Comparison of ENCODE assay signal across 8 cellular contexts in the genomic region with DNA sequence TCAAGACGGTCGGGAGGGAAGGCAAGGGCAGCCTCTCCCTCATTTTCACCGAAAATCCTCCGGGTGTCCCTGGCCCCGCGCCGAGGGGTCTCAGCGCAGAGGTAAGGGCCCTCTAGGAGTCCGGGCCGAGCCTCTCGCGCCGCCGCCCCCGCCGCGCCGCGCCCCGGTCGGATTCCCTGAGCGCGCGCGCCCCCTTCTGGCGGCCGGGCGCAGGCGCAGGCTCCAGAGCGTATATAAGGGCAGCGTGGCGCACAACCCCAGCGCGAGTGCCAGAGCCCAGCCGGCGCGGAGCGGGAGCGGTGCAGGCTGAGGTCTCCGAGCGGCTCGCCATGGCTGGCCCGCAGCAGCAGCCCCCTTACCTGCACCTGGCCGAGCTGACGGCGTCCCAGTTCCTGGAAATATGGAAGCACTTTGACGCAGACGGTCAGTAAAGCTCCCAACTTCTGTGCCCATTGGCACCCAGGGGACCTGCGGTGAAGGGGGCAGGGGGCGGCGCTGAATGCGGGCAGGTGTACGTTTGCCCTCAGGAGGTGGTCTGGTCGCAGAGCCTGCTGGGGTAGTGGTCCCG. TPM values are rescaled to one million over a fixed set of nuclear protein-coding genes. Genes with fewer than 3 reads are reported as not detected.
A peak's percentile ranks its signal among the peaks of the same experiment; 100 is the strongest.
DNase-seq lines count a peak whose midpoint lies in the region; ATAC-seq and TF ChIP-seq lines count a peak whose summit lies in the region.

Gene CALB2 (plus strand): TSS at position 260 of the 568 bp plus-strand sequence. CDS start 70 bp downstream, at position 330.

- no peaks in the 10 kb centered on the region for H3K9me2 ChIP-seq in OCI-LY1 (ENCODE audit: low read depth, low read length)

- no peaks in the 10 kb centered on the region for H3K4me1 ChIP-seq in OCI-LY1 (ENCODE audit: insufficient read depth, low read length, severe bottlenecking)
- H3K4me1 ChIP-seq in neural progenitor cell: no peaks in the 10 kb centered on the region

- H3K27ac Mint-ChIP-seq in neural progenitor cell: no peak within 1 kb of the TSS

- H3K27ac ChIP-seq in OCI-LY1 (ENCODE audit: low read depth, low read length, poor library complexity, severe bottlenecking) (no peak within 1 kb of the TSS), neural progenitor cell (no peak within 1 kb of the TSS)

- DNase-seq in Ammon's horn (ENCODE audit: low spot score): peak; percentile 44
- DNase-seq in activated T-helper 1 cell treated with anti-CD3 and anti-CD28 coated beads, Interleukin-2, amount 50 U/mL, for 16 hours (ENCODE audit: low read depth in 1 of 2, low spot score in 1 of 2): peak; percentile 34 to 43
- DNase-seq in fibroblast of peridontal ligament (ENCODE audit: extremely low read depth): peak; percentile 34
- peak; percentile 90 for DNase-seq in neural progenitor cell (ENCODE audit: low spot score)
- peak; percentile 30 for DNase-seq in stromal cell of bone marrow (ENCODE audit: low read depth)

- TF ChIP-seq CTCF in OCI-LY1 (IDR thresholded peaks at IDR 0.05; ENCODE audit: low read length) (peak; percentile 88), neural progenitor cell (IDR thresholded peaks at IDR 0.05) (peak; percentile 94)

- H3K4me3 Mint-ChIP-seq in neural progenitor cell: peak within 1 kb of the TSS; percentile 79

- H3K27me3 ChIP-seq in OCI-LY1 (ENCODE audit: insufficient read depth, low read length): 0 out of 2 replicates have a peak, but pooled peaks cover 4% of the 10 kb centered on the region
- H3K27me3 ChIP-seq in neural progenitor cell: peaks cover 36% of the 10 kb centered on the region

- H3K36me3 ChIP-seq in OCI-LY1 (ENCODE audit: insufficient read depth, low read length): no peaks in the 10 kb centered on the region
- no peaks in the 10 kb centered on the region for H3K36me3 ChIP-seq in neural progenitor cell

- H3K4me2 ChIP-seq in OCI-LY1 (ENCODE audit: low read length) (0 out of 2 replicates have a peak within 1 kb of the TSS, but pooled peaks have one; percentile 25), neural progenitor cell (peak within 1 kb of the TSS; percentile 82)

- H3K4me3 ChIP-seq in OCI-LY1 (ENCODE audit: low read depth, low read length, poor library complexity, severe bottlenecking) (no peak within 1 kb of the TSS), neural progenitor cell (peak within 1 kb of the TSS; percentile 43)

- H3K9ac ChIP-seq in OCI-LY1 (ENCODE audit: low read length): no peak within 1 kb of the TSS
- H3K9ac ChIP-seq in neural progenitor cell: no peak within 1 kb of the TSS

- no peak within 1 kb of the TSS for H2AFZ ChIP-seq in OCI-LY1 (ENCODE audit: low read length)
- peak within 1 kb of the TSS; percentile 73 for H2AFZ ChIP-seq in neural progenitor cell (replicated peaks)

- H3K9me3 ChIP-seq in OCI-LY1 (ENCODE audit: low read length) (no peaks in the 10 kb centered on the region), neural progenitor cell (ENCODE audit: low read depth) (no peaks in the 10 kb centered on the region)

- H3K4me1 Mint-ChIP-seq in neural progenitor cell: peaks cover 8% of the 10 kb centered on the region

- no peaks in the 10 kb centered on the region for H3K79me2 ChIP-seq in OCI-LY1 (ENCODE audit: insufficient read depth, low read length)
- H3K79me2 ChIP-seq in neural progenitor cell (ENCODE audit: low read depth): no peaks in the 10 kb centered on the region

- H3K36me3 Mint-ChIP-seq in neural progenitor cell: no peaks in the 10 kb centered on the region

- H3K9me3 Mint-ChIP-seq in neural progenitor cell: no peaks in the 10 kb centered on the region

- ATAC-seq in GM18873 (IDR thresholded peaks at IDR 0.05; ENCODE audit: low FRiP score, unreplicated experiment) (peak; percentile 47), HG03280 (IDR thresholded peaks at IDR 0.05; ENCODE audit: unreplicated experiment) (peak; percentile 87)

- H3K27me3 Mint-ChIP-seq in neural progenitor cell (ENCODE audit: insufficient read depth, low read depth): peaks cover 10% of the 10 kb centered on the region

- H4K20me1 ChIP-seq in OCI-LY1 (ENCODE audit: insufficient read depth, low read length) (no peaks in the 10 kb centered on the region), neural progenitor cell (ENCODE audit: low read depth) (no peaks in the 10 kb centered on the region)

- no peaks in the 10 kb centered on the region for H3F3A ChIP-seq in OCI-LY1 (ENCODE audit: insufficient read depth, low read length)
- H3F3A ChIP-seq in neural progenitor cell (ENCODE audit: low read depth): no peaks in the 10 kb centered on the region

RNA-seq across cellular contexts. Expression of gene CALB2, which starts in this region (rescaled TPM):
- total RNA-seq in neural progenitor cell (ENCODE audit: low replicate concordance): 0.62 TPM in 1 of 2 replicates, not detected in the other

Comparison
In these comparisons a context has a peak if more than half of its experiments do, and no peak if none do; other contexts are left out.
1. Peak in DNase-seq, H3K4me3 ChIP-seq and H3K4me2 ChIP-seq in neural progenitor cell; RNA of the gene not detected or under 1 TPM.
2. DNase-seq: peak in every context shown above with its lines; median percentile 90 in neural progenitor cell; 44 in Ammon's horn; 38 in activated T-helper 1 cell treated with anti-CD3 and anti-CD28 coated beads, Interleukin-2, amount 50 U/mL, for 16 hours; 34 in fibroblast of peridontal ligament; 30 in stromal cell of bone marrow.